ENCODE assay signal across 18 cellular contexts in the genomic region with DNA sequence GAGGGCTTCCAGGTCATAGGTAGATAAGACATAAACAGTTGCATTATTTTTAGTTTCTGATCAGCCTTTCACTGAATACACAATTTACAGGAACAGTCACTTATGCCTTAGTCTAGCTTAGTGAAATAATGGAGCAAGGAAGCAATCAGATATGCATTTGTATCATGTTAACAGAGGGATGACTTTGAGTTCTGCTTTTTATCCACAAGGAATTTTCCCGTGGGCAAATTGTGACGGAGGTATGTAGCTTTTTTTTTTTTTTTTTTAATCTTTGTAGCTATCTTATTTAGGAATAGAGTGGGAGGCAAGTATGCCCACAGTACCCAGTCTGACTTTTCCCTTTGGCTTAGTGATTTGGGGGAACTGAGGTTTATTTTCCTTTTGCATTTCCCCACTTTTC. TPM values are rescaled to one million over a fixed set of nuclear protein-coding genes. Genes with fewer than 3 reads are reported as not detected.
"Had no signal": no experiment of that assay in that cellular context is flagged by ENCODE, and none has a peak within 500 bp of the region (broad histone marks: within the 10 kb centered on the region; RNA-seq: fewer than 3 reads in every experiment).

No MANE protein-coding gene starts in this region.

- H3K27ac ChIP-seq: adrenal gland, coronary artery, gastroesophageal sphincter, parathyroid adenoma, transverse colon had no signal

- H2AFZ ChIP-seq: parathyroid adenoma had no signal

- H3K4me1 Mint-ChIP-seq: activated CD4-positive, alpha-beta memory T cell treated with anti-CD3 and anti-CD28 coated beads, Interleukin-2, amount 10 ng/mL, durations not matched to agents 7 days and 5 days; naive thymus-derived CD4-positive, alpha-beta T cell had no signal

- H3K9me3 ChIP-seq: adrenal gland, gastroesophageal sphincter, transverse colon had no signal

- DNase-seq: activated CD4-positive, alpha-beta memory T cell treated with anti-CD3 and anti-CD28 coated beads, Interleukin-2, amount 10 ng/mL, durations not matched to agents 7 days and 5 days; activated CD4-positive, alpha-beta T cell treated with anti-CD3 and anti-CD28 coated beads for 4 hours; activated naive CD4-positive, alpha-beta T cell treated with anti-CD3 and anti-CD28 coated beads, Interleukin-2, amount 50 U/mL, for 16 hours; activated T-cell treated with anti-CD3 and anti-CD28 coated beads, Interleukin-2, amount 50 U/mL, for 24 hours; adrenal gland; caudate nucleus; effector CD4-positive, alpha-beta T cell; islet precursor cell; naive thymus-derived CD4-positive, alpha-beta T cell; stimulated activated naive CD8-positive, alpha-beta T cell treated with anti-CD3 and anti-CD28 coated beads, Interleukin-15, Interleukin-2, amounts not matched to agents 100 U/mL and 50 U/mL, for 24 hours; transverse colon had no signal

- H3K4me1 ChIP-seq: adrenal gland, gastroesophageal sphincter, parathyroid adenoma, transverse colon had no signal

- H3K27ac Mint-ChIP-seq: activated CD4-positive, alpha-beta memory T cell treated with anti-CD3 and anti-CD28 coated beads, Interleukin-2, amount 10 ng/mL, durations not matched to agents 7 days and 5 days; activated T-cell treated with anti-CD3 and anti-CD28 coated beads, Interleukin-2, amount 50 U/mL, for 24 hours; naive thymus-derived CD4-positive, alpha-beta T cell; T-helper 1 cell treated with Interleukin-12 subunit alpha and Interleukin-12 subunit beta and Interleukin-4 antibody, amounts not matched to agents 30 μg/mL and 1 μg/mL, for 36 hours had no signal

- H3K9ac ChIP-seq: parathyroid adenoma had no signal

- H3K4me3 ChIP-seq: adrenal gland, coronary artery, gastroesophageal sphincter, skin epidermis, transverse colon had no signal

- H3K79me2 ChIP-seq: parathyroid adenoma had no signal

- H3K9me3 Mint-ChIP-seq: activated CD4-positive, alpha-beta memory T cell treated with anti-CD3 and anti-CD28 coated beads, Interleukin-2, amount 10 ng/mL, durations not matched to agents 7 days and 5 days; activated T-cell treated with anti-CD3 and anti-CD28 coated beads, Interleukin-2, amount 50 U/mL, for 24 hours; T-helper 1 cell treated with Interleukin-12 subunit alpha and Interleukin-12 subunit beta and Interleukin-4 antibody, amounts not matched to agents 30 μg/mL and 1 μg/mL, for 36 hours had no signal

- H3K4me3 Mint-ChIP-seq: activated CD4-positive, alpha-beta memory T cell treated with anti-CD3 and anti-CD28 coated beads, Interleukin-2, amount 10 ng/mL, durations not matched to agents 7 days and 5 days; activated T-cell treated with anti-CD3 and anti-CD28 coated beads, Interleukin-2, amount 50 U/mL, for 24 hours; naive thymus-derived CD4-positive, alpha-beta T cell; T-helper 1 cell treated with Interleukin-12 subunit alpha and Interleukin-12 subunit beta and Interleukin-4 antibody, amounts not matched to agents 30 μg/mL and 1 μg/mL, for 36 hours had no signal

- H3K27me3 ChIP-seq: adrenal gland, transverse colon had no signal

- H3K36me3 Mint-ChIP-seq: naive thymus-derived CD4-positive, alpha-beta T cell had no signal

- H3K36me3 ChIP-seq: adrenal gland, gastroesophageal sphincter, transverse colon had no signal

RNA-seq across cellular contexts. Expression of a gene that starts 3.4 kb away (rescaled TPM):
- total RNA-seq: activated CD4-positive, alpha-beta memory T cell treated with anti-CD3 and anti-CD28 coated beads, Interleukin-2, amount 10 ng/mL, durations not matched to agents 7 days and 5 days; adrenal gland; gastroesophageal sphincter; lung microvascular endothelial cell; mononuclear cell; naive thymus-derived CD4-positive, alpha-beta T cell; transverse colon had no signal

RNA-seq across cellular contexts. Expression of a gene that starts 27.2 kb away (rescaled TPM):
- total RNA-seq: activated CD4-positive, alpha-beta memory T cell treated with anti-CD3 and anti-CD28 coated beads, Interleukin-2, amount 10 ng/mL, durations not matched to agents 7 days and 5 days; adrenal gland; gastroesophageal sphincter; lung microvascular endothelial cell; mononuclear cell; naive thymus-derived CD4-positive, alpha-beta T cell; transverse colon had no signal

RNA-seq across cellular contexts. Expression of a gene that starts 37.6 kb away (rescaled TPM):
- total RNA-seq: activated CD4-positive, alpha-beta memory T cell treated with anti-CD3 and anti-CD28 coated beads, Interleukin-2, amount 10 ng/mL, durations not matched to agents 7 days and 5 days; adrenal gland; gastroesophageal sphincter; lung microvascular endothelial cell; mononuclear cell; naive thymus-derived CD4-positive, alpha-beta T cell; transverse colon had no signal
